Comparison of ENCODE assay signal across 10 cellular contexts in genomic region chr16:2854700-2855309, GRCh38. TPM values are rescaled to one million over a fixed set of nuclear protein-coding genes. Genes with fewer than 3 reads are reported as not detected.
A peak's percentile ranks its signal among the peaks of the same experiment; 100 is the strongest.
DNase-seq lines count a peak whose midpoint lies in the region; ATAC-seq and TF ChIP-seq lines count a peak whose summit lies in the region.
"Had no signal": no experiment of that assay in that cellular context is flagged by ENCODE, and none has a peak within 500 bp of the region (broad histone marks: within the 10 kb centered on the region; RNA-seq: fewer than 3 reads in every experiment).

No MANE protein-coding gene starts in this region.

- peaks cover 78% of the 10 kb centered on the region for H3K27me3 ChIP-seq in KMS-11 (ENCODE audit: insufficient read depth, low read depth)

- H3K79me2 ChIP-seq in KMS-11 (ENCODE audit: insufficient read depth, low read depth) = no peaks in the 10 kb centered on the region

- H3K27ac Mint-ChIP-seq in chondrocyte (ENCODE audit: unreplicated experiment) (no peak overlapping the region), progenitor cell of endocrine pancreas (no peak overlapping the region)

- no peak overlapping the region for H3K27ac ChIP-seq in KMS-11

- H2AFZ ChIP-seq in KMS-11 (ENCODE audit: low read depth) = no peak overlapping the region

- H3K4me2 ChIP-seq in KMS-11 = no peak overlapping the region

- peaks cover 3% of the 10 kb centered on the region for H3K36me3 Mint-ChIP-seq in chondrocyte (ENCODE audit: low read depth)
- H3K36me3 Mint-ChIP-seq in progenitor cell of endocrine pancreas (ENCODE audit: insufficient read depth) = peaks cover 11% of the 10 kb centered on the region

- H3K4me1 ChIP-seq in KMS-11 (ENCODE audit: low read depth, poor library complexity, severe bottlenecking) = no peaks in the 10 kb centered on the region

- no peak for ATAC-seq in GM18502 (IDR thresholded peaks at IDR 0.05; ENCODE audit: poor library complexity, unreplicated experiment)

- no peak overlapping the region for H3K4me3 ChIP-seq in KMS-11 (IDR thresholded peaks at IDR 0.05; ENCODE audit: insufficient read depth, low read depth, low read length)

- H3K27me3 Mint-ChIP-seq in chondrocyte (ENCODE audit: low read depth) (peaks cover 15% of the 10 kb centered on the region), progenitor cell of endocrine pancreas (no peaks in the 10 kb centered on the region)

- peaks cover 9% of the 10 kb centered on the region for H3K9me3 Mint-ChIP-seq in chondrocyte (ENCODE audit: low read depth)
- peaks cover 7% of the 10 kb centered on the region for H3K9me3 Mint-ChIP-seq in progenitor cell of endocrine pancreas (ENCODE audit: low read depth)

- H3K9ac ChIP-seq in KMS-11 = no peak overlapping the region

- DNase-seq in NCI-H82 (lab: John Stamatoyannopoulos, UW) (peak; percentile 50), NCI-H82 treated with DMSO at 0.1 percent for 48 hours (lab: John Stamatoyannopoulos, UW; ENCODE audit: unreplicated experiment) (no peak), chondrocyte (ENCODE audit: low spot score) (no peak), progenitor cell of endocrine pancreas (ENCODE audit: low spot score, unreplicated experiment) (no peak), DMS153 (lab: John Stamatoyannopoulos, UW) (no peak), kidney tubule cell (ENCODE audit: low spot score) (no peak)
- DNase-seq: ACHN had no signal

- H3K4me1 Mint-ChIP-seq in chondrocyte (ENCODE audit: low read depth) (peaks cover 5% of the 10 kb centered on the region), progenitor cell of endocrine pancreas (ENCODE audit: low read depth) (peaks cover 4% of the 10 kb centered on the region)

- no peak overlapping the region for H3K4me3 Mint-ChIP-seq in chondrocyte (ENCODE audit: unreplicated experiment)
- no peak overlapping the region for H3K4me3 Mint-ChIP-seq in progenitor cell of endocrine pancreas (ENCODE audit: low read depth)

- peak; percentile 78 for TF ChIP-seq CTCF in KMS-11 (conservative IDR thresholded peaks at IDR 0.05; ENCODE audit: low read depth, low read length)
- peak; percentile 70 for TF ChIP-seq CTCF in chondrocyte (IDR thresholded peaks at IDR 0.05)
- TF ChIP-seq CTCF in progenitor cell of endocrine pancreas (IDR thresholded peaks at IDR 0.05; ENCODE audit: unreplicated experiment) = peak; percentile 59

- no peaks in the 10 kb centered on the region for H4K20me1 ChIP-seq in KMS-11 (ENCODE audit: insufficient read depth)

- H3K36me3 ChIP-seq in KMS-11 (ENCODE audit: insufficient read depth) = no peaks in the 10 kb centered on the region

RNA-seq across cellular contexts. Expression of gene PRSS22, which starts 3.2 kb away (rescaled TPM):
- total RNA-seq in chondrocyte = not detected in 3 replicates
- total RNA-seq in progenitor cell of endocrine pancreas = 23.3 and 25.9 TPM in 2 replicates

RNA-seq across cellular contexts. Expression of gene ZG16B, which starts 24.7 kb away (rescaled TPM):
- total RNA-seq in chondrocyte = 2.1 to 2.6 TPM in 2 of 3 replicates, not detected in the other
- total RNA-seq in progenitor cell of endocrine pancreas = not detected in 2 replicates

RNA-seq across cellular contexts. Expression of gene FLYWCH2, which starts 28.2 kb away (rescaled TPM):
- total RNA-seq in chondrocyte (33.4 to 43.1 TPM (median 34.7 TPM) in 3 replicates), progenitor cell of endocrine pancreas (26.3 and 26.9 TPM in 2 replicates)

RNA-seq across cellular contexts. Expression of gene PRSS21, which starts 37.8 kb away (rescaled TPM):
- total RNA-seq in chondrocyte (not detected in 3 replicates), progenitor cell of endocrine pancreas (not detected in 2 replicates)

RNA-seq across cellular contexts. Expression of gene PRSS41, which starts 56.5 kb away (rescaled TPM):
- total RNA-seq in chondrocyte = not detected in 3 replicates
- total RNA-seq in progenitor cell of endocrine pancreas = not detected in 2 replicates
- total RNA-seq: renal cortical epithelial cell had no signal

Comparison
In these comparisons a context has a peak if more than half of its experiments do, and no peak if none do; other contexts are left out.
1. RNA of gene PRSS22, which starts 3.2 kb away (total RNA-seq): 23.3 to 25.9 TPM in progenitor cell of endocrine pancreas; not detected in chondrocyte; every median in the first group is over 10 times any median in the second.
2. Peak in every context shown above with its lines, with median percentiles within 50 percentile points of each other: CTCF ChIP-seq.